ENCODE assay signal across 10 cellular contexts in the genomic region with DNA sequence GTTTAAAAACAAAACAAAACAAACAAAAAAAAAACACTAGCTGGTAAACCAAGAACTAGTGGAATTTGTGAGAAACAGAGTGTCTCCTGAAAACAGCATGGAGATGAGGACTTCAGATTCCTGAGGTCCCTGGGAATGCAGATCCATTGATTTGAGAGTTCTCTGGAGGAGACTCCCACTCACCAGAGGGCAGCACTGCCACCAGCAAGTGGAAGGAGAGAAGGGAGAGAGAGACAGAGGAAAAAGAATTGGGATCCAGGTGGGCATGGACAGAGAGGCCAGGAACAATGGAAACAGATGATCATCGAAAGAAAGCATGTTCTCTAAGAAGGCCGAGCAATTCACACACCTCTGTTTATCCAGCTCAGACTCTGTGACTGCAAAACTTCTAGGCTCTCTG. TPM values are rescaled to one million over a fixed set of nuclear protein-coding genes. Genes with fewer than 3 reads are reported as not detected.
A peak's percentile ranks its signal among the peaks of the same experiment; 100 is the strongest.
DNase-seq lines count a peak whose midpoint lies in the region; ATAC-seq, FAIRE-seq and TF ChIP-seq lines count a peak whose summit lies in the region.
"Had no signal": no experiment of that assay in that cellular context is flagged by ENCODE, and none has a peak within 500 bp of the region (broad histone marks: within the 10 kb centered on the region; RNA-seq: fewer than 3 reads in every experiment).

No MANE protein-coding gene starts in this region.

- H3K4me1 Mint-ChIP-seq in WTC11 (peaks cover 27% of the 10 kb centered on the region), T-helper 17 cell (peaks cover 33% of the 10 kb centered on the region)

- ATAC-seq in WTC11 = peak; percentile 92
- no peak for ATAC-seq in T-helper 17 cell
- ATAC-seq in GM18909 (IDR thresholded peaks at IDR 0.05; ENCODE audit: poor library complexity, unreplicated experiment) = no peak
- no peak for ATAC-seq in esophagus mucosa

- CTCF ChIA-PET in WTC11 (lab: Charles Lee) = interaction anchor here (0.6 to 2.7 kb wide), 6 partner anchors 11 to 75 kb away, joined by 3 to 15 read pairs (median 4); no protein-coding TSS in a partner anchor

- intact Hi-C loops in kidney (cut with DNase I) = no loop called here

- H3K36me3 ChIP-seq in kidney (ENCODE audit: control insufficient read depth in 1 of 2, insufficient read depth in 2 of 2, low read length in 2 of 2) = no peaks in the 10 kb centered on the region

- no peak overlapping the region for H3K4me3 ChIP-seq in kidney (ENCODE audit: low read length in 2 of 2)

- no peaks in the 10 kb centered on the region for H3K9me3 Mint-ChIP-seq in WTC11

- H3K27ac ChIP-seq in kidney (ENCODE audit: low read depth in 2 of 2, low read length in 2 of 2) = no peak overlapping the region

- peaks cover 4 to 5% of the 10 kb centered on the region in 2 donors for H3K4me1 ChIP-seq in kidney (ENCODE audit: control insufficient read depth in 1 of 2, insufficient read depth in 1 of 2, low read depth in 1 of 2, low read length in 2 of 2)

- H3K9me3 ChIP-seq in kidney (ENCODE audit: control insufficient read depth in 1 of 2, low read length in 2 of 2) (no peaks in the 10 kb centered on the region), T-helper 17 cell (ENCODE audit: control insufficient read depth, low read length, poor library complexity, severe bottlenecking) (no peaks in the 10 kb centered on the region)

- TF ChIP-seq CTCF in WTC11 (IDR thresholded peaks at IDR 0.05) (no peak), kidney (IDR thresholded peaks at IDR 0.05; ENCODE audit: borderline replicate concordance, extremely low read depth, insufficient read depth) (peak; percentile 33)

- H3K27ac Mint-ChIP-seq in WTC11 (no peak overlapping the region), T-helper 17 cell (no peak overlapping the region)

- FAIRE-seq in GM19239 (lab: Jason Lieb, UNC) (peak; percentile 55), kidney (lab: Jason Lieb, UNC) (no peak)

- POLR2A ChIA-PET in WTC11 (lab: Charles Lee) = no interaction called here

- H3K9ac ChIP-seq in kidney (ENCODE audit: low read length in 2 of 2) = no peak overlapping the region

- H3K36me3 Mint-ChIP-seq in WTC11 = peaks cover 41% of the 10 kb centered on the region
- no peaks in the 10 kb centered on the region for H3K36me3 Mint-ChIP-seq in T-helper 17 cell (ENCODE audit: low read depth)

- DNase-seq in AG08396 (ENCODE audit: low spot score) (peak; percentile 29), GM19239 (ENCODE audit: insufficient read length, low spot score) (no peak), WTC11 (ENCODE audit: low spot score) (peak; percentile 57), kidney (no peak), T-helper 17 cell (no peak)
- no peak for DNase-seq in activated T-cell treated with anti-CD3 and anti-CD28 coated beads, Interleukin-2, amount 50 U/mL, for 48 hours
- DNase-seq: activated naive CD4-positive, alpha-beta T cell treated with anti-CD3 and anti-CD28 coated beads, Interleukin-2, amount 50 U/mL, for 16 hours; T-helper 1 cell had no signal

- H3K4me3 Mint-ChIP-seq in WTC11 (no peak overlapping the region), T-helper 17 cell (no peak overlapping the region)

- H3K27me3 Mint-ChIP-seq in WTC11 (ENCODE audit: low read depth) (peaks cover 36% of the 10 kb centered on the region), T-helper 17 cell (no peaks in the 10 kb centered on the region)

TF ChIP-seq in WTC11, 78 proteins besides CTCF, POLR2A, EP300 and RAD21 (continues in another document):
- TF ChIP-seq FOXP4 (CRISPR knock-in tag; IDR thresholded peaks at IDR 0.05) = no peak
- no peak for TF ChIP-seq NR3C1 (CRISPR knock-in tag; conservative IDR thresholded peaks at IDR 0.05; ENCODE audit: low read depth)
- no peak for TF ChIP-seq CREB1 (CRISPR knock-in tag; IDR thresholded peaks at IDR 0.05)
- no peak for TF ChIP-seq ZNF281 (CRISPR knock-in tag; IDR thresholded peaks at IDR 0.05)
- TF ChIP-seq CDX4 (CRISPR knock-in tag; IDR thresholded peaks at IDR 0.05; ENCODE audit: borderline replicate concordance) = no peak
- TF ChIP-seq ATF2 (CRISPR knock-in tag; IDR thresholded peaks at IDR 0.05; ENCODE audit: borderline replicate concordance, low read depth) = no peak
- no peak for TF ChIP-seq ELF4 (CRISPR knock-in tag; IDR thresholded peaks at IDR 0.05; ENCODE audit: low read depth)
- TF ChIP-seq ESRRA (CRISPR knock-in tag; IDR thresholded peaks at IDR 0.05; ENCODE audit: borderline replicate concordance) = no peak
- TF ChIP-seq, protein P1, sequence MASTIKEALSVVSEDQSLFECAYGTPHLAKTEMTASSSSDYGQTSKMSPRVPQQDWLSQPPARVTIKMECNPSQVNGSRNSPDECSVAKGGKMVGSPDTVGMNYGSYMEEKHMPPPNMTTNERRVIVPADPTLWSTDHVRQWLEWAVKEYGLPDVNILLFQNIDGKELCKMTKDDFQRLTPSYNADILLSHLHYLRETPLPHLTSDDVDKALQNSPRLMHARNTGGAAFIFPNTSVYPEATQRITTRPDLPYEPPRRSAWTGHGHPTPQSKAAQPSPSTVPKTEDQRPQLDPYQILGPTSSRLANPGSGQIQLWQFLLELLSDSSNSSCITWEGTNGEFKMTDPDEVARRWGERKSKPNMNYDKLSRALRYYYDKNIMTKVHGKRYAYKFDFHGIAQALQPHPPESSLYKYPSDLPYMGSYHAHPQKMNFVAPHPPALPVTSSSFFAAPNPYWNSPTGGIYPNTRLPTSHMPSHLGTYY (CRISPR knock-in tag; IDR thresholded peaks at IDR 0.05) = no peak
- TF ChIP-seq, protein P2, sequence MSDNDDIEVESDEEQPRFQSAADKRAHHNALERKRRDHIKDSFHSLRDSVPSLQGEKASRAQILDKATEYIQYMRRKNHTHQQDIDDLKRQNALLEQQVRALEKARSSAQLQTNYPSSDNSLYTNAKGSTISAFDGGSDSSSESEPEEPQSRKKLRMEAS (CRISPR knock-in tag; IDR thresholded peaks at IDR 0.05) = no peak
- TF ChIP-seq MYBL2 (CRISPR knock-in tag; IDR thresholded peaks at IDR 0.05) = no peak
- TF ChIP-seq, protein P3, sequence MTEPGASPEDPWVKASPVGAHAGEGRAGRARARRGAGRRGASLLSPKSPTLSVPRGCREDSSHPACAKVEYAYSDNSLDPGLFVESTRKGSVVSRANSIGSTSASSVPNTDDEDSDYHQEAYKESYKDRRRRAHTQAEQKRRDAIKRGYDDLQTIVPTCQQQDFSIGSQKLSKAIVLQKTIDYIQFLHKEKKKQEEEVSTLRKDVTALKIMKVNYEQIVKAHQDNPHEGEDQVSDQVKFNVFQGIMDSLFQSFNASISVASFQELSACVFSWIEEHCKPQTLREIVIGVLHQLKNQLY (CRISPR knock-in tag; IDR thresholded peaks at IDR 0.05) = no peak
- no peak for TF ChIP-seq GRHL2 (CRISPR knock-in tag; IDR thresholded peaks at IDR 0.05; ENCODE audit: insufficient replicate concordance, severe bottlenecking)

RNA-seq across cellular contexts. Expression of gene ETS1, which starts 31.8 kb away (rescaled TPM):
- total RNA-seq in WTC11 (2021) (25.3 to 33.1 TPM (median 27.2 TPM) in 3 replicates), kidney (124 TPM), T-helper 17 cell (100 to 1,000 TPM; 670 to 745 TPM), esophagus mucosa (7.8 TPM)
- 23.5 TPM for polyA plus RNA-seq in kidney (ENCODE audit: insufficient read depth, low read depth, low replicate concordance)

Comparison
In these comparisons a context has a peak if more than half of its experiments do, and no peak if none do; other contexts are left out.
1. DNase-seq: peak in AG08396 (single experiment) and WTC11 (single experiment); none in GM19239 (single experiment), kidney (single experiment), T-helper 17 cell (0 of 3) and activated T-cell treated with anti-CD3 and anti-CD28 coated beads, Interleukin-2, amount 50 U/mL, for 48 hours (0 of 2).